1 cellular context compared by ENCODE assay signal in genomic region chr17:39676198-39676819, GRCh38.
TF ChIP-seq lines count a peak whose summit lies in the region.

No MANE protein-coding gene starts in this region.

TF ChIP-seq in HEK293, 187 proteins besides CTCF, POLR2A, EP300 and RAD21 (continued from another document):
- TF ChIP-seq PRDM10 (tag by site-specific recombination; IDR thresholded peaks at IDR 0.05) (peak; percentile 93), ZFHX2 (tag by site-specific recombination; conservative IDR thresholded peaks at IDR 0.05) (peak; percentile 89), ZNF398 (tag by site-specific recombination; IDR thresholded peaks at IDR 0.05) (peak; percentile 67; the same call in 1 of the 2 replicates), EGR2 (tag by site-specific recombination; IDR thresholded peaks at IDR 0.05; ENCODE audit: low read depth) (peak; percentile 90), ZFP41 (tag by site-specific recombination; IDR thresholded peaks at IDR 0.05; ENCODE audit: borderline replicate concordance) (no peak), PATZ1 (tag by site-specific recombination; IDR thresholded peaks at IDR 0.05) (peak; percentile 54; the same call in 1 of the 2 replicates), ZBTB8A (tag by site-specific recombination; IDR thresholded peaks at IDR 0.05) (peak; percentile 36; the same call in 1 of the 2 replicates), ZNF274 (IDR thresholded peaks at IDR 0.05; ENCODE audit: low read length) (no peak), ZNF274 (tag by site-specific recombination; IDR thresholded peaks at IDR 0.05; ENCODE audit: borderline replicate concordance) (no peak), ZNF629 (tag by site-specific recombination; IDR thresholded peaks at IDR 0.05) (0 out of 2 replicates have a peak, but pooled peaks have one; percentile 8), ZNF26 (tag by site-specific recombination; IDR thresholded peaks at IDR 0.05) (no peak), ZBTB10 (tag by site-specific recombination; IDR thresholded peaks at IDR 0.05) (peak; percentile 71; the same call in 1 of the 2 replicates), GLIS2 (tag by site-specific recombination; IDR thresholded peaks at IDR 0.05) (peak; percentile 52; the same call in 1 of the 2 replicates), SP7 (tag by site-specific recombination; IDR thresholded peaks at IDR 0.05) (0 out of 2 replicates have a peak, but pooled peaks have one; percentile 46), ZNF580 (tag by site-specific recombination; IDR thresholded peaks at IDR 0.05) (0 out of 2 replicates have a peak, but pooled peaks have one; percentile 46)
TF ChIP-seq in HEK293: peak in this region for 23.
